ENCODE assay signal across 8 cellular contexts in the genomic region with DNA sequence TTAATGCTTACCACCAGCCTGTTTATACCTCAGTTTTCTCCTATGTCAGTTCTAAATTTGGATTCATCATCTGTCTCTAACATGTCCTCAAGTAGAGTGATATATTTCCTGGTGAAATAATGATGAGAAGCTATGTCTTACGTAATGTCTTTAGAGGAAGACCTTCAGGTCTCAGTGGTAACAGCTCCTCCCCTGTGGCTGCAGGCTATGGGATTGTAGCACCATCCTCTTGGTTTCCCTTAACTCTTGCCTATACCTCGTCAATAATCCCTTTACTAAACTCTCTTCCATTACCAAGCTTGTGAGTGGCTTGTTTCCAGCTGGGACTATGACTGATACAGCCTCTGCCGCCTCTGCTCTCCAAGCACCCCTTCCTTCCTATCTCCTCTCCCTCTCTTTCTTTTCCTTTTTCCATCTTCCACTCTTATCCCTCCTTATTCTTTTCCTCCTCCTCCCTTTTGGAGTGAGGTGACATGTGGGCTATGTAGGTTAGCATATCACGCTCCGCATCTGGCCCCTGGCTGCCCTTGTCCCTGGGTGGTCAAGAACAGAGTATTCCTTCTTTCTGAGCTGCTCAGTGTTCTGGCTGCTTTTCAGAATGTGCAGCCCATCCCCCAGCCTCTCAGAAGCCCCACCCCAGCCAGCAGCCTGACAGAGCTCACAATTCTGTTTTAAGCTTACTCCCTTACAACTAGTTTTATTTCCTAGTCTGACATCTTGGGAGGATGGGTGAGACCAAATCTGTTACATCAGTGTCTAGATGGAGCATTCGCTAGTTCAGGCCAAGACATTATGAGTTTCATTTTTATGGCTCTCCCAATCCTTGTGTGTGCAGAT.
A peak's percentile ranks its signal among the peaks of the same experiment; 100 is the strongest.
DNase-seq lines count a peak whose midpoint lies in the region; ATAC-seq, FAIRE-seq and TF ChIP-seq lines count a peak whose summit lies in the region.

No MANE protein-coding gene starts in this region.

- WGBS in stomach, 5 donors = 15 to 32% (median 21%) methylated on average over 6 of the region's 6 CpGs

- H3K9ac ChIP-seq in adipocyte (ENCODE audit: low read length) = peak overlapping the region; percentile 25

- H3K36me3 Mint-ChIP-seq in naive thymus-derived CD8-positive, alpha-beta T cell = peaks cover 0 to 17% (median 2%) of the 10 kb centered on the region in 3 donors

- no peak overlapping the region for H3K4me3 Mint-ChIP-seq in naive thymus-derived CD8-positive, alpha-beta T cell

- POLR2A ChIA-PET in naive thymus-derived CD8-positive, alpha-beta T cell (lab: Charles Lee) = no interaction called here

- H3K4me3 ChIP-seq in adipocyte (ENCODE audit: low read length) = no peak overlapping the region
- peak overlapping the region; percentile 2 to 13 (median 10) for H3K4me3 ChIP-seq in stomach

- DNase-seq in M059J (ENCODE audit: low read depth) (peak; percentile 29), adipocyte (ENCODE audit: low read depth) (no peak), stomach (peak; percentile 74)
- DNase-seq in naive thymus-derived CD8-positive, alpha-beta T cell = no peak
- DNase-seq in activated effector memory CD4-positive, alpha-beta T cell treated with anti-CD3 and anti-CD28 coated beads, Interleukin-2, amount 50 U/mL, for 16 hours = no peak

- no peaks in the 10 kb centered on the region for H3K4me1 Mint-ChIP-seq in naive thymus-derived CD8-positive, alpha-beta T cell

- peaks cover 0 to 4% (median 2%) of the 10 kb centered on the region in 5 donors for H3K27me3 Mint-ChIP-seq in naive thymus-derived CD8-positive, alpha-beta T cell

- H3K27ac Mint-ChIP-seq in naive thymus-derived CD8-positive, alpha-beta T cell = no peak overlapping the region

- no peak for TF ChIP-seq POLR2A in stomach (IDR thresholded peaks at IDR 0.05)

- peaks cover 34% of the 10 kb centered on the region for H3K4me1 ChIP-seq in adipocyte (ENCODE audit: control insufficient read depth, insufficient read depth, low read length)
- H3K4me1 ChIP-seq in stomach = peaks cover 34 to 73% (median 58%) of the 10 kb centered on the region in 4 donors

- H3K9me3 Mint-ChIP-seq in naive thymus-derived CD8-positive, alpha-beta T cell = peaks cover 0 to 47% (median 20%) of the 10 kb centered on the region in 9 donors

- intact Hi-C loops in stomach (cut with DNase I; ENCODE audit: low total_unique reads) = no loop called here

- no peaks in the 10 kb centered on the region for H3K36me3 ChIP-seq in adipocyte (ENCODE audit: control insufficient read depth, insufficient read depth, low read length, severe bottlenecking)
- no peaks in the 10 kb centered on the region for H3K36me3 ChIP-seq in stomach

- TF ChIP-seq EP300 in stomach (IDR thresholded peaks at IDR 0.05) = no peak

- H3K27me3 ChIP-seq in adipocyte (replicated peaks; ENCODE audit: control insufficient read depth, insufficient read depth, low read length) (no peaks in the 10 kb centered on the region), stomach (no peaks in the 10 kb centered on the region)

- peak; percentile 17 for FAIRE-seq in islet of Langerhans (lab: Jason Lieb, UNC)

- TF ChIP-seq CTCF in stomach (IDR thresholded peaks at IDR 0.05) = no peak

- H3K9me3 ChIP-seq in adipocyte (ENCODE audit: control insufficient read depth, low read length) (peaks cover 8% of the 10 kb centered on the region), stomach (peaks cover 0 to 13% (median 5%) of the 10 kb centered on the region in 4 donors)

- no peak for ATAC-seq in naive thymus-derived CD8-positive, alpha-beta T cell
- ATAC-seq in GM19328 (IDR thresholded peaks at IDR 0.05; ENCODE audit: unreplicated experiment) = no peak
- ATAC-seq in GM21367 (IDR thresholded peaks at IDR 0.05; ENCODE audit: unreplicated experiment) = no peak

- peak overlapping the region; percentile 71 to 91 (median 85) for H3K27ac ChIP-seq in stomach

Comparison
In these comparisons a context has a peak if more than half of its experiments do, and no peak if none do; other contexts are left out.
1. DNase-seq: peak in M059J (single experiment) and stomach (single experiment); none in adipocyte (single experiment), naive thymus-derived CD8-positive, alpha-beta T cell (0 of 10) and activated effector memory CD4-positive, alpha-beta T cell treated with anti-CD3 and anti-CD28 coated beads, Interleukin-2, amount 50 U/mL, for 16 hours (single experiment).